Comparison of ENCODE assay signal across 1 cellular context in the genomic region with DNA sequence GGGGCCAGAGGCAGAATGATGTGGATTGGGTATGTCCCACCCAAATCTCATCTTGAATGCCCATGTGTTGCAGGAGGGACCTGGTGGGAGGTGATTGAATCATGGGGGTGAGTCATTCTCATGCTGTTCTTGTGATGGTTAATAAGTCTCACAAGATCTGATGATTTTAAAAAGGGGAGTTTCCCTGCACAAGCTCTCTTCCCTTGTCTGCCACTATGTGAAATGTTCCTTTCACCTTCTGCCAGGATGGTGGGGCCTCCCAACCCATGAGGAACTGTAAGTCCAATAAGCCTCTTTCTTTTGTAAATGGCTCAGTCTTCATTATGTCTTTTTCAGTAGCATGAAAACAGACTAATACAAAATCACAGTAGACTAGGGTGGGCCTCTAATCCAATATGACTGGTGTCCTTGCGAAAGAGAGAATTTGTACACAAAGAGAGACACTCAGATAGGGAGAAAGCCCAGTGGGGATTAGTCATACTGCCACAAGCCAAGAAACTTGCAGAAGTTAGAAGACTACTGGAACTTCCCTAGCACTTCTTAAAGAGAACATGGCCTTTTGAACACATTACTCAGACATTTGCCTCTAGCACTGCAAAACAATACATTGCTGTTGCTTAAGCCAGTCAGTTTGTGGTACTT.
A peak's percentile ranks its signal among the peaks of the same experiment; 100 is the strongest.
TF ChIP-seq lines count a peak whose summit lies in the region.

No MANE protein-coding gene starts in this region.

TF ChIP-seq in GM12878, 131 proteins besides CTCF, POLR2A, EP300 and RAD21 (continued from another document and continues in another):
- TF ChIP-seq PKNOX1 (IDR thresholded peaks at IDR 0.05) (0 out of 2 replicates have a peak, but pooled peaks have one; percentile 11), SREBF2 (IDR thresholded peaks at IDR 0.05; ENCODE audit: low read length) (no peak), NFIC (IDR thresholded peaks at IDR 0.05; ENCODE audit: low read depth, low read length) (peak; percentile 59; the same call in 1 of the 2 replicates), TCF7 (IDR thresholded peaks at IDR 0.05; ENCODE audit: borderline replicate concordance) (no peak), LARP7 (IDR thresholded peaks at IDR 0.05) (no peak), RELA (IDR thresholded peaks at IDR 0.05; ENCODE audit: borderline replicate concordance, partially characterized antibody) (peak; percentile 11), E2F4 (IDR thresholded peaks at IDR 0.05; ENCODE audit: low read depth, low read length) (no peak), KDM1A (IDR thresholded peaks at IDR 0.05; ENCODE audit: borderline replicate concordance) (no peak), JUNB (IDR thresholded peaks at IDR 0.05) (peak; percentile 78), SMAD5 (IDR thresholded peaks at IDR 0.05; ENCODE audit: low read depth) (no peak), EZH2 (IDR thresholded peaks at IDR 0.05; ENCODE audit: borderline replicate concordance, control insufficient read depth, low read depth, low read length) (no peak), GATAD2B (conservative IDR thresholded peaks at IDR 0.05; ENCODE audit: low read depth) (no peak), E4F1 (IDR thresholded peaks at IDR 0.05; ENCODE audit: borderline replicate concordance, partially characterized antibody) (no peak), BACH1 (IDR thresholded peaks at IDR 0.05; ENCODE audit: borderline replicate concordance) (no peak), NR2F1 (conservative IDR thresholded peaks at IDR 0.05) (no peak), RAD51 (IDR thresholded peaks at IDR 0.05) (peak; percentile 24; the same call in 1 of the 2 replicates), NFYA (IDR thresholded peaks at IDR 0.05; ENCODE audit: borderline replicate concordance, low read depth, low read length) (no peak), ASH2L (IDR thresholded peaks at IDR 0.05; ENCODE audit: borderline replicate concordance, low read depth) (peak; percentile 73; the same call in 1 of the 2 replicates), ZNF24 (IDR thresholded peaks at IDR 0.05) (peak; percentile 82), KAT2A (conservative IDR thresholded peaks at IDR 0.05; ENCODE audit: control insufficient read depth, low read depth, low read length) (no peak), ATF3 (IDR thresholded peaks at IDR 0.05; ENCODE audit: borderline replicate concordance, extremely low read depth, low read depth, low read length) (no peak), FOXM1 (IDR thresholded peaks at IDR 0.05; ENCODE audit: low read depth, low read length) (0 out of 2 replicates have a peak, but pooled peaks have one; percentile 15), ZBTB33 (IDR thresholded peaks at IDR 0.05) (no peak), HDAC6 (IDR thresholded peaks at IDR 0.05; ENCODE audit: unreplicated experiment) (no peak), RBBP5 (conservative IDR thresholded peaks at IDR 0.05) (no peak), CBFB (IDR thresholded peaks at IDR 0.05; ENCODE audit: low read depth) (no peak), MEF2B (IDR thresholded peaks at IDR 0.05; ENCODE audit: partially characterized antibody, poor library complexity, severe bottlenecking) (peak; percentile 78), ZNF217 (IDR thresholded peaks at IDR 0.05) (no peak), IKZF2 (IDR thresholded peaks at IDR 0.05) (peak; percentile 57 to 70; a peak in 3 of 4 replicates), CHD4 (IDR thresholded peaks at IDR 0.05) (no peak), STAT1 (conservative IDR thresholded peaks at IDR 0.05) (no peak), MTA3 (IDR thresholded peaks at IDR 0.05; ENCODE audit: borderline replicate concordance, low read length) (no peak), TARDBP (IDR thresholded peaks at IDR 0.05; ENCODE audit: borderline replicate concordance) (no peak), MEF2A (IDR thresholded peaks at IDR 0.05; ENCODE audit: insufficient read depth, low read depth, low read length) (no peak), RUNX3 (IDR thresholded peaks at IDR 0.05; ENCODE audit: low read length) (0 out of 2 replicates have a peak, but pooled peaks have one; percentile 6), IRF4 (IDR thresholded peaks at IDR 0.05; ENCODE audit: low read depth, low read length) (peak; percentile 42; the same call in 1 of the 2 replicates), SIN3A (IDR thresholded peaks at IDR 0.05; ENCODE audit: low read depth, low read length) (no peak), MTA2 (IDR thresholded peaks at IDR 0.05; ENCODE audit: low read depth) (peak; percentile 72), NR2C1 (IDR thresholded peaks at IDR 0.05) (no peak), FOS (IDR thresholded peaks at IDR 0.05; ENCODE audit: borderline replicate concordance, extremely low read depth, insufficient read length) (no peak), PAX8 (IDR thresholded peaks at IDR 0.05) (no peak)
- TF ChIP-seq, protein P1, sequence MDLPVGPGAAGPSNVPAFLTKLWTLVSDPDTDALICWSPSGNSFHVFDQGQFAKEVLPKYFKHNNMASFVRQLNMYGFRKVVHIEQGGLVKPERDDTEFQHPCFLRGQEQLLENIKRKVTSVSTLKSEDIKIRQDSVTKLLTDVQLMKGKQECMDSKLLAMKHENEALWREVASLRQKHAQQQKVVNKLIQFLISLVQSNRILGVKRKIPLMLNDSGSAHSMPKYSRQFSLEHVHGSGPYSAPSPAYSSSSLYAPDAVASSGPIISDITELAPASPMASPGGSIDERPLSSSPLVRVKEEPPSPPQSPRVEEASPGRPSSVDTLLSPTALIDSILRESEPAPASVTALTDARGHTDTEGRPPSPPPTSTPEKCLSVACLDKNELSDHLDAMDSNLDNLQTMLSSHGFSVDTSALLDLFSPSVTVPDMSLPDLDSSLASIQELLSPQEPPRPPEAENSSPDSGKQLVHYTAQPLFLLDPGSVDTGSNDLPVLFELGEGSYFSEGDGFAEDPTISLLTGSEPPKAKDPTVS (IDR thresholded peaks at IDR 0.05; ENCODE audit: low read depth, low read length): no peak
- TF ChIP-seq, protein P2, sequence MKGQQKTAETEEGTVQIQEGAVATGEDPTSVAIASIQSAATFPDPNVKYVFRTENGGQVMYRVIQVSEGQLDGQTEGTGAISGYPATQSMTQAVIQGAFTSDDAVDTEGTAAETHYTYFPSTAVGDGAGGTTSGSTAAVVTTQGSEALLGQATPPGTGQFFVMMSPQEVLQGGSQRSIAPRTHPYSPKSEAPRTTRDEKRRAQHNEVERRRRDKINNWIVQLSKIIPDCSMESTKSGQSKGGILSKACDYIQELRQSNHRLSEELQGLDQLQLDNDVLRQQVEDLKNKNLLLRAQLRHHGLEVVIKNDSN (IDR thresholded peaks at IDR 0.05; ENCODE audit: borderline replicate concordance, extremely low read length, insufficient read depth, low read depth, low read length): no peak
- TF ChIP-seq, protein P3, sequence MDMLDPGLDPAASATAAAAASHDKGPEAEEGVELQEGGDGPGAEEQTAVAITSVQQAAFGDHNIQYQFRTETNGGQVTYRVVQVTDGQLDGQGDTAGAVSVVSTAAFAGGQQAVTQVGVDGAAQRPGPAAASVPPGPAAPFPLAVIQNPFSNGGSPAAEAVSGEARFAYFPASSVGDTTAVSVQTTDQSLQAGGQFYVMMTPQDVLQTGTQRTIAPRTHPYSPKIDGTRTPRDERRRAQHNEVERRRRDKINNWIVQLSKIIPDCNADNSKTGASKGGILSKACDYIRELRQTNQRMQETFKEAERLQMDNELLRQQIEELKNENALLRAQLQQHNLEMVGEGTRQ (IDR thresholded peaks at IDR 0.05; ENCODE audit: borderline replicate concordance, low read depth, low read length): no peak
- TF ChIP-seq, protein P4, sequence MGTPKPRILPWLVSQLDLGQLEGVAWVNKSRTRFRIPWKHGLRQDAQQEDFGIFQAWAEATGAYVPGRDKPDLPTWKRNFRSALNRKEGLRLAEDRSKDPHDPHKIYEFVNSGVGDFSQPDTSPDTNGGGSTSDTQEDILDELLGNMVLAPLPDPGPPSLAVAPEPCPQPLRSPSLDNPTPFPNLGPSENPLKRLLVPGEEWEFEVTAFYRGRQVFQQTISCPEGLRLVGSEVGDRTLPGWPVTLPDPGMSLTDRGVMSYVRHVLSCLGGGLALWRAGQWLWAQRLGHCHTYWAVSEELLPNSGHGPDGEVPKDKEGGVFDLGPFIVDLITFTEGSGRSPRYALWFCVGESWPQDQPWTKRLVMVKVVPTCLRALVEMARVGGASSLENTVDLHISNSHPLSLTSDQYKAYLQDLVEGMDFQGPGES (IDR thresholded peaks at IDR 0.05): no peak
- TF ChIP-seq, protein P5, sequence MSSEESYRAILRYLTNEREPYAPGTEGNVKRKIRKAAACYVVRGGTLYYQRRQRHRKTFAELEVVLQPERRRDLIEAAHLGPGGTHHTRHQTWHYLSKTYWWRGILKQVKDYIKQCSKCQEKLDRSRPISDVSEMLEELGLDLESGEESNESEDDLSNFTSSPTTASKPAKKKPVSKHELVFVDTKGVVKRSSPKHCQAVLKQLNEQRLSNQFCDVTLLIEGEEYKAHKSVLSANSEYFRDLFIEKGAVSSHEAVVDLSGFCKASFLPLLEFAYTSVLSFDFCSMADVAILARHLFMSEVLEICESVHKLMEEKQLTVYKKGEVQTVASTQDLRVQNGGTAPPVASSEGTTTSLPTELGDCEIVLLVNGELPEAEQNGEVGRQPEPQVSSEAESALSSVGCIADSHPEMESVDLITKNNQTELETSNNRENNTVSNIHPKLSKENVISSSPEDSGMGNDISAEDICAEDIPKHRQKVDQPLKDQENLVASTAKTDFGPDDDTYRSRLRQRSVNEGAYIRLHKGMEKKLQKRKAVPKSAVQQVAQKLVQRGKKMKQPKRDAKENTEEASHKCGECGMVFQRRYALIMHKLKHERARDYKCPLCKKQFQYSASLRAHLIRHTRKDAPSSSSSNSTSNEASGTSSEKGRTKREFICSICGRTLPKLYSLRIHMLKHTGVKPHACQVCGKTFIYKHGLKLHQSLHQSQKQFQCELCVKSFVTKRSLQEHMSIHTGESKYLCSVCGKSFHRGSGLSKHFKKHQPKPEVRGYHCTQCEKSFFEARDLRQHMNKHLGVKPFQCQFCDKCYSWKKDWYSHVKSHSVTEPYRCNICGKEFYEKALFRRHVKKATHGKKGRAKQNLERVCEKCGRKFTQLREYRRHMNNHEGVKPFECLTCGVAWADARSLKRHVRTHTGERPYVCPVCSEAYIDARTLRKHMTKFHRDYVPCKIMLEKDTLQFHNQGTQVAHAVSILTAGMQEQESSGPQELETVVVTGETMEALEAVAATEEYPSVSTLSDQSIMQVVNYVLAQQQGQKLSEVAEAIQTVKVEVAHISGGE (CRISPR knock-in tag; IDR thresholded peaks at IDR 0.05): no peak
- TF ChIP-seq, protein P6, sequence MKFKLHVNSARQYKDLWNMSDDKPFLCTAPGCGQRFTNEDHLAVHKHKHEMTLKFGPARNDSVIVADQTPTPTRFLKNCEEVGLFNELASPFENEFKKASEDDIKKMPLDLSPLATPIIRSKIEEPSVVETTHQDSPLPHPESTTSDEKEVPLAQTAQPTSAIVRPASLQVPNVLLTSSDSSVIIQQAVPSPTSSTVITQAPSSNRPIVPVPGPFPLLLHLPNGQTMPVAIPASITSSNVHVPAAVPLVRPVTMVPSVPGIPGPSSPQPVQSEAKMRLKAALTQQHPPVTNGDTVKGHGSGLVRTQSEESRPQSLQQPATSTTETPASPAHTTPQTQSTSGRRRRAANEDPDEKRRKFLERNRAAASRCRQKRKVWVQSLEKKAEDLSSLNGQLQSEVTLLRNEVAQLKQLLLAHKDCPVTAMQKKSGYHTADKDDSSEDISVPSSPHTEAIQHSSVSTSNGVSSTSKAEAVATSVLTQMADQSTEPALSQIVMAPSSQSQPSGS (IDR thresholded peaks at IDR 0.05; ENCODE audit: low read length): no peak
